Comparison of ENCODE assay signal across 10 cellular contexts in genomic region chr2:61534926-61535325, GRCh38. TPM values are rescaled to one million over a fixed set of nuclear protein-coding genes. Genes with fewer than 3 reads are reported as not detected.
DNase-seq lines count a peak whose midpoint lies in the region; ATAC-seq and TF ChIP-seq lines count a peak whose summit lies in the region.
"Had no signal": no experiment of that assay in that cellular context is flagged by ENCODE, and none has a peak within 500 bp of the region (broad histone marks: within the 10 kb centered on the region; RNA-seq: fewer than 3 reads in every experiment).

No MANE protein-coding gene starts in this region.

- DNase-seq in CD8-positive, alpha-beta T cell: no peak
- DNase-seq in MG63: no peak
- no peak for DNase-seq in neural progenitor cell (ENCODE audit: low spot score)
- DNase-seq in SW 1271 (lab: John Stamatoyannopoulos, UW): no peak
- no peak for DNase-seq in NCI-H2107 (lab: John Stamatoyannopoulos, UW)
- DNase-seq in dermis blood vessel endothelial cell: no peak
- DNase-seq in medulla oblongata (ENCODE audit: extremely low spot score): no peak
- DNase-seq: colonic mucosa, NCI-H2227 treated with DMSO at 0.1 percent for 48 hours had no signal

- peaks cover 50% of the 10 kb centered on the region for H3F3A ChIP-seq in neural progenitor cell (ENCODE audit: low read depth)

- peaks cover 71% of the 10 kb centered on the region for H4K20me1 ChIP-seq in neural progenitor cell (ENCODE audit: low read depth)

- H3K9me3 Mint-ChIP-seq in CD8-positive, alpha-beta T cell: no peaks in the 10 kb centered on the region
- H3K9me3 Mint-ChIP-seq in dendritic cell treated with granulocyte-macrophage colony-stimulating factor and Interleukin-4, amounts not matched to agents 40 ng/mL and 50 ng/mL, for 4 days: no peaks in the 10 kb centered on the region
- H3K9me3 Mint-ChIP-seq in neural progenitor cell: peaks cover 3% of the 10 kb centered on the region

- H3K4me2 ChIP-seq in neural progenitor cell: peak overlapping the region; percentile 96

- H3K27ac Mint-ChIP-seq in CD8-positive, alpha-beta T cell: peak overlapping the region; percentile 92
- no peak overlapping the region for H3K27ac Mint-ChIP-seq in dendritic cell treated with granulocyte-macrophage colony-stimulating factor and Interleukin-4, amounts not matched to agents 40 ng/mL and 50 ng/mL, for 4 days
- H3K27ac Mint-ChIP-seq in neural progenitor cell: no peak overlapping the region

- peaks cover 41% of the 10 kb centered on the region for H3K4me1 ChIP-seq in CD8-positive, alpha-beta T cell (ENCODE audit: insufficient read depth, low read length)
- H3K4me1 ChIP-seq in neural progenitor cell: peaks cover 35% of the 10 kb centered on the region
- H3K4me1 ChIP-seq: colonic mucosa had no signal

- H3K36me3 Mint-ChIP-seq in CD8-positive, alpha-beta T cell: peaks cover 36% of the 10 kb centered on the region
- peaks cover 47% of the 10 kb centered on the region for H3K36me3 Mint-ChIP-seq in dendritic cell treated with granulocyte-macrophage colony-stimulating factor and Interleukin-4, amounts not matched to agents 40 ng/mL and 50 ng/mL, for 4 days (ENCODE audit: low read depth)
- peaks cover 15% of the 10 kb centered on the region for H3K36me3 Mint-ChIP-seq in neural progenitor cell

- no peak overlapping the region for H3K9ac ChIP-seq in neural progenitor cell

- no peak overlapping the region for H3K27ac ChIP-seq in CD8-positive, alpha-beta T cell (ENCODE audit: low read depth, low read length)
- H3K27ac ChIP-seq in neural progenitor cell: no peak overlapping the region

- H3K4me1 Mint-ChIP-seq in CD8-positive, alpha-beta T cell (ENCODE audit: low read depth): peaks cover 62% of the 10 kb centered on the region
- peaks cover 33% of the 10 kb centered on the region for H3K4me1 Mint-ChIP-seq in dendritic cell treated with granulocyte-macrophage colony-stimulating factor and Interleukin-4, amounts not matched to agents 40 ng/mL and 50 ng/mL, for 4 days (ENCODE audit: low read depth)
- peaks cover 43% of the 10 kb centered on the region for H3K4me1 Mint-ChIP-seq in neural progenitor cell

- no peaks in the 10 kb centered on the region for H3K9me3 ChIP-seq in CD8-positive, alpha-beta T cell (ENCODE audit: low read length)
- H3K9me3 ChIP-seq in MG63 (no peaks in the 10 kb centered on the region), neural progenitor cell (ENCODE audit: low read depth) (no peaks in the 10 kb centered on the region)
- H3K9me3 ChIP-seq: colonic mucosa had no signal

- H3K79me2 ChIP-seq in neural progenitor cell (ENCODE audit: low read depth): peaks cover 90% of the 10 kb centered on the region

- no peak overlapping the region for H2AFZ ChIP-seq in neural progenitor cell (replicated peaks)

- ATAC-seq in CD8-positive, alpha-beta T cell: no peak

- no peak for TF ChIP-seq CTCF in CD8-positive, alpha-beta T cell (IDR thresholded peaks at IDR 0.05)
- no peak for TF ChIP-seq CTCF in neural progenitor cell (IDR thresholded peaks at IDR 0.05)

- intact Hi-C loops in CD8-positive, alpha-beta T cell (cut with DNase I, micrococcal nuclease): loop anchor here (1.0 to 10.0 kb wide), 8 partner anchors 10 to 710 kb away; partner anchors contain the start of genes B3GNT2 (in 2 of the 2), PEX13 (in 1 of the 2), PUS10 (in 1 of the 2) and REL (in 1 of the 2)
- intact Hi-C loops in dendritic cell treated with granulocyte-macrophage colony-stimulating factor and Interleukin-4, amounts not matched to agents 40 ng/mL and 50 ng/mL, for 4 days (cut with micrococcal nuclease): loop anchor here (5.0 to 10.0 kb wide), 4 partner anchors 63 to 372 kb away; partner anchors contain the start of genes CCT4, COMMD1 and USP34

- H3K27me3 Mint-ChIP-seq in CD8-positive, alpha-beta T cell (ENCODE audit: low read depth): no peaks in the 10 kb centered on the region
- no peaks in the 10 kb centered on the region for H3K27me3 Mint-ChIP-seq in dendritic cell treated with granulocyte-macrophage colony-stimulating factor and Interleukin-4, amounts not matched to agents 40 ng/mL and 50 ng/mL, for 4 days
- peaks cover 7% of the 10 kb centered on the region for H3K27me3 Mint-ChIP-seq in neural progenitor cell (ENCODE audit: insufficient read depth, low read depth)

- H3K36me3 ChIP-seq in CD8-positive, alpha-beta T cell (ENCODE audit: insufficient read depth, low read length): no peaks in the 10 kb centered on the region
- H3K36me3 ChIP-seq in MG63 (peaks cover 42% of the 10 kb centered on the region), neural progenitor cell (peaks cover 21% of the 10 kb centered on the region)
- H3K36me3 ChIP-seq: colonic mucosa had no signal

- CTCF ChIA-PET in CD8-positive, alpha-beta T cell (lab: Charles Lee): interaction anchor here (1.5 to 1.6 kb wide), 2 partner anchors 108 to 127 kb away, joined by 3 to 5 read pairs; no protein-coding TSS in a partner anchor

- no peaks in the 10 kb centered on the region for H3K27me3 ChIP-seq in CD8-positive, alpha-beta T cell (ENCODE audit: insufficient read depth, low read length)
- H3K27me3 ChIP-seq in MG63 (no peaks in the 10 kb centered on the region), neural progenitor cell (no peaks in the 10 kb centered on the region)
- H3K27me3 ChIP-seq: colonic mucosa had no signal

- H3K4me3 ChIP-seq in CD8-positive, alpha-beta T cell (ENCODE audit: low read depth, low read length): no peak overlapping the region
- H3K4me3 ChIP-seq in MG63: peak overlapping the region; percentile 98
- peak overlapping the region; percentile 81 for H3K4me3 ChIP-seq in neural progenitor cell

- H3K4me3 Mint-ChIP-seq in CD8-positive, alpha-beta T cell: peak overlapping the region; percentile 92
- H3K4me3 Mint-ChIP-seq in dendritic cell treated with granulocyte-macrophage colony-stimulating factor and Interleukin-4, amounts not matched to agents 40 ng/mL and 50 ng/mL, for 4 days: peak overlapping the region; percentile 98
- peak overlapping the region; percentile 99 for H3K4me3 Mint-ChIP-seq in neural progenitor cell

- POLR2A ChIA-PET in CD8-positive, alpha-beta T cell (lab: Charles Lee): interaction anchor here (0.6 to 1.3 kb wide), 4 partner anchors 63 to 120 kb away, joined by 3 to 5 read pairs (median 4); no protein-coding TSS in a partner anchor

RNA-seq across cellular contexts. Expression of gene XPO1, which starts 3.2 kb away (rescaled TPM):
- 10 to 100 TPM; 96.6 TPM for total RNA-seq in CD8-positive, alpha-beta T cell
- total RNA-seq in MG63 (2014; rRNA removed; shearing (Covaris generic); ENCODE audit: low replicate concordance): 108 and 173 TPM in 2 replicates
- total RNA-seq in neural progenitor cell (ENCODE audit: low replicate concordance) (408 and 681 TPM in 2 replicates), dermis blood vessel endothelial cell (186 and 254 TPM in 2 replicates)
